8 cellular contexts compared by ENCODE assay signal in genomic region chr22:19478466-19479357, GRCh38. TPM values are rescaled to one million over a fixed set of nuclear protein-coding genes. Genes with fewer than 3 reads are reported as not detected.
A peak's percentile ranks its signal among the peaks of the same experiment; 100 is the strongest.
DNase-seq lines count a peak whose midpoint lies in the region; ATAC-seq and TF ChIP-seq lines count a peak whose summit lies in the region.

UFD1 (minus strand) TSS chr22:19479193; CDS start chr22:19479085, 108 bp downstream.

- H3K9me3 ChIP-seq in DND-41 (ENCODE audit: insufficient read depth, low read length, severe bottlenecking) (no peaks in the 10 kb centered on the region), SJSA1 (replicated peaks) (no peaks in the 10 kb centered on the region), neuron (ENCODE audit: low read length) (no peaks in the 10 kb centered on the region)

- H3K4me1 ChIP-seq in DND-41 (ENCODE audit: insufficient read depth, low read length) (peaks cover 45% of the 10 kb centered on the region), SJSA1 (replicated peaks) (peaks cover 17% of the 10 kb centered on the region), foreskin keratinocyte (peaks cover 9% of the 10 kb centered on the region), neuron (ENCODE audit: insufficient read depth, low read length) (peaks cover 22% of the 10 kb centered on the region)

- H3K27me3 ChIP-seq in DND-41 (ENCODE audit: insufficient read depth, low read length, poor library complexity) (no peaks in the 10 kb centered on the region), SJSA1 (replicated peaks) (no peaks in the 10 kb centered on the region), foreskin keratinocyte (no peaks in the 10 kb centered on the region), neuron (ENCODE audit: insufficient read depth, low read length) (no peaks in the 10 kb centered on the region)

- peak within 1 kb of the TSS; percentile 100 for H3K27ac ChIP-seq in DND-41 (ENCODE audit: low read length)
- peak within 1 kb of the TSS; percentile 100 for H3K27ac ChIP-seq in SJSA1
- H3K27ac ChIP-seq in foreskin keratinocyte, result peak within 1 kb of the TSS; percentile 100

- H3K4me2 ChIP-seq in DND-41 (ENCODE audit: insufficient read depth, low read length), result peak within 1 kb of the TSS; percentile 93

- H2AFZ ChIP-seq in DND-41 (ENCODE audit: low read depth, low read length), result peak within 1 kb of the TSS; percentile 98
- H2AFZ ChIP-seq in neuron (ENCODE audit: low read depth, low read length), result peak within 1 kb of the TSS; percentile 71

- H3K36me3 ChIP-seq in DND-41 (ENCODE audit: insufficient read depth, low read length) (peaks cover 55% of the 10 kb centered on the region), SJSA1 (peaks cover 62% of the 10 kb centered on the region), neuron (ENCODE audit: insufficient read depth, low read length) (peaks cover 30% of the 10 kb centered on the region)

- peak within 1 kb of the TSS; percentile 79 for H3K9ac ChIP-seq in DND-41 (ENCODE audit: low read depth, low read length)

- peaks cover 59% of the 10 kb centered on the region for H4K20me1 ChIP-seq in DND-41 (ENCODE audit: insufficient read depth, low read length)

- peak; percentile 85 for DNase-seq in DND-41
- DNase-seq in HuH-7.5 (ENCODE audit: low spot score), result peak; percentile 61
- peak; percentile 45 to 84 for DNase-seq in SJSA1 (ENCODE audit: low read depth in 1 of 2, low spot score in 2 of 2)
- DNase-seq in activated gamma-delta T cell treated with anti-CD3 and anti-CD28 coated beads, Interleukin-2, amount 50 U/mL, for 16 hours (ENCODE audit: low read depth), result peak; percentile 66
- DNase-seq in foreskin keratinocyte, result peak in 1 of 2 donors; percentile 71

- peaks cover 86% of the 10 kb centered on the region for H3K79me2 ChIP-seq in DND-41 (ENCODE audit: insufficient read depth, low read length)

- ATAC-seq in DND-41 (ENCODE audit: insufficient read depth, low read depth), result peak; percentile 64
- peak; percentile 38 for ATAC-seq in GM21515 (IDR thresholded peaks at IDR 0.05; ENCODE audit: unreplicated experiment)
- ATAC-seq in foreskin keratinocyte, result peak; percentile 70

- TF ChIP-seq CTCF in DND-41 (IDR thresholded peaks at IDR 0.05; ENCODE audit: borderline replicate concordance, extremely low read depth, low read length, poor library complexity, severe bottlenecking), result no peak
- TF ChIP-seq CTCF in foreskin keratinocyte (conservative IDR thresholded peaks at IDR 0.05), result no peak
- TF ChIP-seq CTCF in subcutaneous adipose tissue (IDR thresholded peaks at IDR 0.05; ENCODE audit: low read depth), result no peak

- H3K4me3 ChIP-seq in DND-41 (ENCODE audit: low read depth in 1 of 2, low read length in 2 of 2) (peak within 1 kb of the TSS; percentile 52 to 98), SJSA1 (peak within 1 kb of the TSS; percentile 64), neuron (ENCODE audit: low read length) (peak within 1 kb of the TSS; percentile 100)

RNA-seq across cellular contexts. Expression of gene UFD1, which starts in this region (rescaled TPM):
- total RNA-seq in SJSA1 (2014; rRNA removed; shearing (Covaris generic)), result 128 and 158 TPM in 2 replicates
- total RNA-seq in foreskin keratinocyte (86.9 and 95.5 TPM in 2 replicates), subcutaneous adipose tissue (10 to 100 TPM; 33.9 to 43.6 (median 35.4) TPM)
- polyA plus RNA-seq in foreskin keratinocyte, result 122 and 131 TPM in 2 replicates
